ENCODE assay signal across 9 cellular contexts in the genomic region with DNA sequence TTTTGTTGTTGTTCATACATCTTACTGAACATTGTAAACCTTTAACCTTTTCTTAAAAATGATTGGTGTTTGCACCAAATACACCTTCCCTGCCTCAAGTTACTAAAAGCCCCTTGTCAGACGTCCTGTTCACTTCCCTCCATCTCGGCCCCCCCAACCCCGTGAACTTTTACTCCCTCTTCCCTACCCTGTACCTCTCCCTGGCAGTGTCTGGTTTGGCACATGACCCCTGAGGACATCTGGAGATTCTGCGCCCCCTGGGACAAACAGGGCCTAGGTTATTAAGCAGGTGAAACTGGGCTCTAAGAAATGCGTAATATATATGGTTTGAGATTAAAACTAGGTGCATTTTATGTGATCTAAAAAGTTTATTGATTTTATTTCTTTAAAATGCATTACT. TPM values are rescaled to one million over a fixed set of nuclear protein-coding genes. Genes with fewer than 3 reads are reported as not detected.
DNase-seq lines count a peak whose midpoint lies in the region; ATAC-seq, FAIRE-seq and TF ChIP-seq lines count a peak whose summit lies in the region.
"Had no signal": no experiment of that assay in that cellular context is flagged by ENCODE, and none has a peak within 500 bp of the region (broad histone marks: within the 10 kb centered on the region; RNA-seq: fewer than 3 reads in every experiment).

No MANE protein-coding gene starts in this region.

- H4K20me1 ChIP-seq in HepG2 (ENCODE audit: insufficient read depth, low read length): peaks cover 40% of the 10 kb centered on the region

- no peak for DNase-seq in activated CD8-positive, alpha-beta memory T cell treated with anti-CD3 and anti-CD28 coated beads, Interleukin-2, amount 10 ng/mL, durations not matched to agents 7 days and 5 days
- no peak for DNase-seq in activated CD8-positive, alpha-beta memory T cell treated with anti-CD3 and anti-CD28 coated beads, Interleukin-2, amount 50 U/mL, for 48 hours
- no peak for DNase-seq in activated naive CD8-positive, alpha-beta T cell treated with anti-CD3 and anti-CD28 coated beads, Interleukin-2, amount 10 ng/mL, durations not matched to agents 7 days and 5 days
- DNase-seq in HepG2 (ENCODE audit: low spot score) (no peak), Ammon's horn (ENCODE audit: low spot score) (no peak), DMS153 treated with DMSO at 0.1 percent for 48 hours (lab: John Stamatoyannopoulos, UW; ENCODE audit: unreplicated experiment) (no peak)

- FAIRE-seq in HepG2 (lab: Jason Lieb, UNC): no peak
- FAIRE-seq: endometrium had no signal

- CTCF ChIA-PET in activated CD8-positive, alpha-beta memory T cell treated with anti-CD3 and anti-CD28 coated beads, Interleukin-2, amount 10 ng/mL, durations not matched to agents 7 days and 5 days (lab: Charles Lee): interaction anchor here (1.0 to 3.4 kb wide), 3 partner anchors 17 to 79 kb away, joined by 4 to 12 read pairs (median 5); a partner anchor contains a TSS
- CTCF ChIA-PET in HepG2 (lab: Yijun Ruan, JAX; ENCODE audit: low intra/inter-chr PET ratio, low total read pairs): no interaction called here

- peak overlapping the region; percentile 93 to 94 (median 94) for H3K4me3 ChIP-seq in HepG2 (replicated peaks in 1 of 3; ENCODE audit: insufficient read depth in 1 of 3, low read depth in 2 of 3, low read length in 3 of 3)
- H3K4me3 ChIP-seq in thymus (ENCODE audit: low read length): peak overlapping the region; percentile 94

- H3K9me3 Mint-ChIP-seq in activated CD8-positive, alpha-beta memory T cell treated with anti-CD3 and anti-CD28 coated beads, Interleukin-2, amount 10 ng/mL, durations not matched to agents 7 days and 5 days (ENCODE audit: low read depth): no peaks in the 10 kb centered on the region
- no peaks in the 10 kb centered on the region for H3K9me3 Mint-ChIP-seq in activated naive CD8-positive, alpha-beta T cell treated with anti-CD3 and anti-CD28 coated beads, Interleukin-2, amount 10 ng/mL, durations not matched to agents 7 days and 5 days

- no peak for ATAC-seq in activated CD8-positive, alpha-beta memory T cell treated with anti-CD3 and anti-CD28 coated beads, Interleukin-2, amount 10 ng/mL, durations not matched to agents 7 days and 5 days
- no peak for ATAC-seq in activated naive CD8-positive, alpha-beta T cell treated with anti-CD3 and anti-CD28 coated beads, Interleukin-2, amount 10 ng/mL, durations not matched to agents 7 days and 5 days (ENCODE audit: low read depth)
- ATAC-seq in HepG2 (no peak), HG02759 (IDR thresholded peaks at IDR 0.05; ENCODE audit: unreplicated experiment) (no peak)

- no peak for TF ChIP-seq CTCF in HepG2 (CRISPR knock-in tag; IDR thresholded peaks at IDR 0.05)

- H3K4me1 ChIP-seq in HepG2 (ENCODE audit: insufficient read depth, low read length) (peaks cover 81% of the 10 kb centered on the region), thymus (ENCODE audit: control insufficient read depth, insufficient read depth, low read length) (peaks cover 34% of the 10 kb centered on the region)

- H3K4me2 ChIP-seq in HepG2 (ENCODE audit: low read depth, low read length): peak overlapping the region; percentile 94

- WGBS in HepG2 (ENCODE audit: low lambda C conversion rate): 29% methylated on average over 5 of the region's 5 CpGs
- WGBS in thymus: 62% methylated on average over 5 of the region's 5 CpGs

- H3K79me2 ChIP-seq in HepG2 (ENCODE audit: insufficient read depth, low read length): peaks cover 55% of the 10 kb centered on the region

- peak overlapping the region; percentile 80 for H3K27ac ChIP-seq in HepG2 (ENCODE audit: extremely low read length, insufficient read depth, low read length)
- H3K27ac ChIP-seq in thymus (ENCODE audit: low read depth): no peak overlapping the region

- H3K27ac Mint-ChIP-seq in activated CD8-positive, alpha-beta memory T cell treated with anti-CD3 and anti-CD28 coated beads, Interleukin-2, amount 10 ng/mL, durations not matched to agents 7 days and 5 days: peak overlapping the region; percentile 85
- peak overlapping the region; percentile 88 for H3K27ac Mint-ChIP-seq in activated naive CD8-positive, alpha-beta T cell treated with anti-CD3 and anti-CD28 coated beads, Interleukin-2, amount 10 ng/mL, durations not matched to agents 7 days and 5 days

- no peak overlapping the region for H2AFZ ChIP-seq in HepG2 (ENCODE audit: low read length)

- TSS peak; percentile 65 for BruUV-seq in HepG2 (replicated peaks; lab: Mats Ljungman, UMichigan)

- peak overlapping the region; percentile 82 for H3K4me3 Mint-ChIP-seq in activated CD8-positive, alpha-beta memory T cell treated with anti-CD3 and anti-CD28 coated beads, Interleukin-2, amount 10 ng/mL, durations not matched to agents 7 days and 5 days
- peak overlapping the region; percentile 89 for H3K4me3 Mint-ChIP-seq in activated naive CD8-positive, alpha-beta T cell treated with anti-CD3 and anti-CD28 coated beads, Interleukin-2, amount 10 ng/mL, durations not matched to agents 7 days and 5 days

- TF ChIP-seq RAD21 in HepG2 (CRISPR knock-in tag; IDR thresholded peaks at IDR 0.05): no peak

- intact Hi-C loops in HepG2 (cut with micrococcal nuclease; ENCODE audit: unreplicated experiment): loop anchor here (5.0 kb wide), 1 partner anchor 75 kb away; no protein-coding TSS in a partner anchor

- peaks cover 5 to 14% of the 10 kb centered on the region in 2 experiments; a peak in 3 of 5 replicates for H3K36me3 ChIP-seq in HepG2 (replicated peaks in 1 of 2; ENCODE audit: control insufficient read depth in 1 of 2, insufficient read depth in 2 of 2, low read length in 2 of 2)
- peaks cover 4% of the 10 kb centered on the region for H3K36me3 ChIP-seq in thymus (ENCODE audit: control insufficient read depth, insufficient read depth)

- POLR2A ChIA-PET in activated naive CD8-positive, alpha-beta T cell treated with anti-CD3 and anti-CD28 coated beads, Interleukin-2, amount 10 ng/mL, durations not matched to agents 7 days and 5 days (lab: Charles Lee): interaction anchor here (1.0 to 2.6 kb wide), 4 partner anchors 10 to 79 kb away, joined by 3 to 11 read pairs (median 7); a partner anchor contains a TSS
- POLR2A ChIA-PET in HepG2 (lab: Yijun Ruan, JAX): interaction anchor here (2.4 to 3.1 kb wide), 2 partner anchors 11 to 78 kb away, joined by 13 to 17 read pairs; a partner anchor contains a TSS

- in situ Hi-C loops in HepG2 (cut with HindIII; ENCODE audit: extremely low pct_ligation_motif_present, low pct_unique_long_range_greater_than_20kb): no loop called here

- H3K4me1 Mint-ChIP-seq in activated CD8-positive, alpha-beta memory T cell treated with anti-CD3 and anti-CD28 coated beads, Interleukin-2, amount 10 ng/mL, durations not matched to agents 7 days and 5 days: peaks cover 52% of the 10 kb centered on the region
- peaks cover 60% of the 10 kb centered on the region for H3K4me1 Mint-ChIP-seq in activated naive CD8-positive, alpha-beta T cell treated with anti-CD3 and anti-CD28 coated beads, Interleukin-2, amount 10 ng/mL, durations not matched to agents 7 days and 5 days

- H3K9ac ChIP-seq in HepG2 (ENCODE audit: insufficient read depth, low read depth, low read length): peak overlapping the region; percentile 91

- peaks cover 18% of the 10 kb centered on the region for H3K36me3 Mint-ChIP-seq in activated CD8-positive, alpha-beta memory T cell treated with anti-CD3 and anti-CD28 coated beads, Interleukin-2, amount 10 ng/mL, durations not matched to agents 7 days and 5 days
- peaks cover 10% of the 10 kb centered on the region for H3K36me3 Mint-ChIP-seq in activated naive CD8-positive, alpha-beta T cell treated with anti-CD3 and anti-CD28 coated beads, Interleukin-2, amount 10 ng/mL, durations not matched to agents 7 days and 5 days

- TF ChIP-seq POLR2A in HepG2 (IDR thresholded peaks at IDR 0.05; ENCODE audit: insufficient read depth in 1 of 2, low read depth in 2 of 2, low read length in 2 of 2): no peak

- peaks cover 13% of the 10 kb centered on the region for H3K27me3 Mint-ChIP-seq in activated CD8-positive, alpha-beta memory T cell treated with anti-CD3 and anti-CD28 coated beads, Interleukin-2, amount 10 ng/mL, durations not matched to agents 7 days and 5 days
- H3K27me3 Mint-ChIP-seq in activated naive CD8-positive, alpha-beta T cell treated with anti-CD3 and anti-CD28 coated beads, Interleukin-2, amount 10 ng/mL, durations not matched to agents 7 days and 5 days: peaks cover 13% of the 10 kb centered on the region

- TF ChIP-seq EP300 in HepG2 (IDR thresholded peaks at IDR 0.05; ENCODE audit: low read depth in 2 of 2, low read length in 2 of 2) (no peak), HepG2 (CRISPR knock-in tag; IDR thresholded peaks at IDR 0.05; ENCODE audit: borderline replicate concordance) (no peak)

- no peaks in the 10 kb centered on the region for H3K9me3 ChIP-seq in HepG2 (ENCODE audit: low read length)
- no peaks in the 10 kb centered on the region for H3K9me3 ChIP-seq in thymus (ENCODE audit: control insufficient read depth)

- peaks cover 2 to 11% of the 10 kb centered on the region in 2 experiments; a peak in 3 of 5 replicates for H3K27me3 ChIP-seq in HepG2 (ENCODE audit: control insufficient read depth in 1 of 2, insufficient read depth in 2 of 2, low read length in 2 of 2)
- H3K27me3 ChIP-seq in thymus (ENCODE audit: control insufficient read depth, insufficient read depth): peaks cover 5% of the 10 kb centered on the region

RNA-seq across cellular contexts. Expression of a gene that starts 1.4 kb away (rescaled TPM):
- total RNA-seq in activated CD8-positive, alpha-beta memory T cell treated with anti-CD3 and anti-CD28 coated beads, Interleukin-2, amount 10 ng/mL, durations not matched to agents 7 days and 5 days: 10 to 100 TPM; 36.0 to 41.9 TPM
- 10 to 100 TPM; 39.9 to 45.6 TPM for total RNA-seq in activated naive CD8-positive, alpha-beta T cell treated with anti-CD3 and anti-CD28 coated beads, Interleukin-2, amount 10 ng/mL, durations not matched to agents 7 days and 5 days
- total RNA-seq in HepG2 (2016; rRNA removed; fragmentation: Illumina TruSeq; extraction: Trizol): 33.2 and 34.4 TPM in 2 replicates
- total RNA-seq in HepG2 (2016; cell fraction: cytosol; rRNA removed; fragmentation: Illumina TruSeq; extraction: Trizol; ENCODE audit: low read depth): 47.7 and 48.9 TPM in 2 replicates
- total RNA-seq in HepG2 (2016; cell fraction: insoluble cytoplasmic fraction; rRNA removed; fragmentation: Illumina TruSeq; extraction: Trizol): 31.4 and 33.7 TPM in 2 replicates
- 86.0 and 86.6 TPM in 2 replicates for total RNA-seq in HepG2 (2016; cell fraction: membrane; rRNA removed; fragmentation: Illumina TruSeq; extraction: Trizol)
- 29.7 and 31.1 TPM in 2 replicates for total RNA-seq in HepG2 (2016; cell fraction: nucleus; rRNA removed; fragmentation: Illumina TruSeq; extraction: Trizol)
- polyA plus RNA-seq in HepG2 (2011; rRNA removed): 32.7 TPM in 2 replicates
- 31.1 and 33.7 TPM in 2 replicates for polyA plus RNA-seq in HepG2 (2011; cell fraction: cytosol; rRNA removed)
- 42.0 and 48.5 TPM in 2 replicates for polyA plus RNA-seq in HepG2 (2011; cell fraction: nucleus; rRNA removed)
- polyA plus RNA-seq in HepG2 (2012): 26.5 and 33.1 TPM in 2 replicates
- 64.7 and 70.1 TPM in 2 replicates for polyA plus RNA-seq in HepG2 (2016; cell fraction: cytosol; fragmentation: Illumina TruSeq; extraction: Trizol; ENCODE audit: low read depth)
- 40.4 and 47.0 TPM in 2 replicates for polyA plus RNA-seq in HepG2 (2016; cell fraction: insoluble cytoplasmic fraction; fragmentation: Illumina TruSeq; extraction: Trizol; ENCODE audit: low read depth)
- 94.1 and 94.6 TPM in 2 replicates for polyA plus RNA-seq in HepG2 (2016; cell fraction: membrane; fragmentation: Illumina TruSeq; extraction: Trizol; ENCODE audit: low read depth)
- polyA plus RNA-seq in HepG2 (2016; cell fraction: nucleus; fragmentation: Illumina TruSeq; extraction: Trizol; ENCODE audit: insufficient read depth, low read depth): 53.3 and 54.4 TPM in 2 replicates
- polyA minus RNA-seq in HepG2 (2011; rRNA and poly(A)+ RNA removed; ENCODE audit: low replicate concordance): 40.2 and 62.1 TPM in 2 replicates
- 16.4 and 18.6 TPM in 2 replicates for polyA minus RNA-seq in HepG2 (2011; cell fraction: cytosol; rRNA and poly(A)+ RNA removed)
- polyA minus RNA-seq in HepG2 (2011; cell fraction: nucleus; rRNA and poly(A)+ RNA removed): 44.7 and 44.8 TPM in 2 replicates
- polyA plus RNA-seq in thymus: 29.3 TPM
